ENCODE assay signal across 28 cellular contexts in the genomic region with DNA sequence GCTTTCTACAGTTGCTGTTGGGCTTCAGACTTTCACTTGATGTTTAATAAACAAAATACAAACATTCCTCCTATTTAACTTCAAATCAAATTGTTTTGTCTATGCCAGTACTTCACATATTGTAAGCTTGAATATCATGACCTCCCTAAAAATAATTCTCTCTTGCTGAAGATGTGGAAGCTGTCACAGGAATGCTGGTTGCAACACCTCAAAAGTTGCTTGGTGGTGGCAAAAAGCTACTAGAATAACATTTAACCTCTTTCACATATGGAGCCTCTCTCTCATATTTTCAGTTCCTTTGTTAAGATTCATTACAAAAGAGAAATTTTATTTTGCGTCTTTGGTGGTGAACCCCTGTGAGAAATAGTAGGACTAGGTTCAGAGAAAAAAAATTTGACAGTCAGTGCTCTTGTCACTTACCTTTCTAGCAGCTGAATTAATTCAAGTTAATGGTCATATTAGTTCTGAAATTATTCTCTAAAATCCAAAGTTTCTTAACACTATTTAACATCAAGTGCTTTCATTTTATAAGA. TPM values are rescaled to one million over a fixed set of nuclear protein-coding genes. Genes with fewer than 3 reads are reported as not detected.
"Had no signal": no experiment of that assay in that cellular context is flagged by ENCODE, and none has a peak within 500 bp of the region (broad histone marks: within the 10 kb centered on the region; RNA-seq: fewer than 3 reads in every experiment).

No MANE protein-coding gene starts in this region.

- H3K9me3 ChIP-seq: adrenal gland, ascending aorta, spleen, testis, vagina had no signal

- H3K4me3 ChIP-seq: adrenal gland, ascending aorta, coronary artery, neural progenitor cell, spleen, testis, vagina had no signal

- H3K27ac ChIP-seq: adrenal gland, ascending aorta, brain microvascular endothelial cell, coronary artery, neural progenitor cell, spleen, testis, vagina, VCaP had no signal

- DNase-seq: activated T-cell treated with anti-CD3 and anti-CD28 coated beads, Interleukin-2, amount 50 U/mL, for 24 hours; adrenal gland; brain microvascular endothelial cell; central memory CD4-positive, alpha-beta T cell; endodermal cell; foreskin melanocyte; hypothalamus; left ventricle myocardium superior; mammary epithelial cell; naive thymus-derived CD8-positive, alpha-beta T cell; spleen; stimulated activated CD4-positive, alpha-beta T cell treated with anti-CD3 and anti-CD28 coated beads, Interleukin-4, amount 100 ng/mL, for 1 hour; stimulated activated naive CD4-positive, alpha-beta T cell; testis had no signal

- H3K27me3 ChIP-seq: adrenal gland, ascending aorta, brain microvascular endothelial cell, neural progenitor cell, spleen, testis, vagina had no signal

- H3K36me3 ChIP-seq: adrenal gland, ascending aorta, brain microvascular endothelial cell, vagina had no signal

- H3K4me1 ChIP-seq: adrenal gland, ascending aorta, neural progenitor cell, spleen, vagina had no signal

- H3K9ac ChIP-seq: neural progenitor cell had no signal

- ATAC-seq: activated CD4-positive, CD25-positive, alpha-beta regulatory T cell treated with anti-CD3 and anti-CD28 coated beads, Interleukin-2, amount 50 U/mL, for 24 hours; activated naive CD4-positive, alpha-beta T cell treated with anti-CD3 and anti-CD28 coated beads, Interleukin-2, amount 50 U/mL, for 72 hours; activated T-helper 17 cell treated with anti-CD3 and anti-CD28 coated beads, Interleukin-2, amount 50 U/mL, for 72 hours; left ventricle myocardium superior; naive thymus-derived CD8-positive, alpha-beta T cell had no signal

- FAIRE-seq: islet of Langerhans had no signal

RNA-seq across cellular contexts. Expression of gene F13B, which starts 25.5 kb away (rescaled TPM):
- total RNA-seq: activated naive CD4-positive, alpha-beta T cell treated with anti-CD3 and anti-CD28 coated beads, Interleukin-2, amount 50 U/mL, for 72 hours; adrenal gland; ascending aorta; endodermal cell; fibroblast of lung; left ventricle myocardium superior; mesothelial cell of epicardium; naive thymus-derived CD8-positive, alpha-beta T cell; omental fat pad; posterior vena cava; spleen; T-helper 2 cell treated with Interferon-gamma antibody and Interleukin-4, amounts not matched to agents 100 ng/mL and 5 ng/mL, for 36 hours; vagina had no signal
- polyA plus RNA-seq: adrenal gland; fibroblast of lung; mammary epithelial cell; naive thymus-derived CD8-positive, alpha-beta T cell; spleen had no signal

RNA-seq across cellular contexts. Expression of gene ASPM, which starts 53.9 kb away (rescaled TPM):
- total RNA-seq: ascending aorta had no signal
- polyA plus RNA-seq: naive thymus-derived CD8-positive, alpha-beta T cell had no signal
